Comparison of ENCODE assay signal across 27 cellular contexts in genomic region chr2:125004091-125004800, GRCh38.
"Had no signal": no experiment of that assay in that cellular context is flagged by ENCODE, and none has a peak within 500 bp of the region (broad histone marks: within the 10 kb centered on the region; RNA-seq: fewer than 3 reads in every experiment).

No MANE protein-coding gene starts in this region.

- H3K9me3 ChIP-seq: ascending aorta, gastroesophageal sphincter, heart right ventricle, sigmoid colon, testis, upper lobe of left lung had no signal

- H3K4me3 Mint-ChIP-seq: activated CD4-positive, alpha-beta memory T cell treated with anti-CD3 and anti-CD28 coated beads, Interleukin-2, amount 10 ng/mL, durations not matched to agents 7 days and 5 days; activated CD4-positive, alpha-beta T cell treated with anti-CD3 and anti-CD28 coated beads, Interleukin-2, amount 10 ng/mL, durations not matched to agents 24 days and 14 days; activated naive CD4-positive, alpha-beta T cell treated with anti-CD3 and anti-CD28 coated beads, Interleukin-2, amount 50 U/mL, for 24 hours; mesothelial cell of epicardium; naive thymus-derived CD8-positive, alpha-beta T cell; neural progenitor cell; T-helper 1 cell treated with Interleukin-12 subunit alpha and Interleukin-12 subunit beta and Interleukin-4 antibody, amounts not matched to agents 30 μg/mL and 1 μg/mL, for 36 hours had no signal

- H3K4me1 Mint-ChIP-seq: activated CD4-positive, alpha-beta memory T cell treated with anti-CD3 and anti-CD28 coated beads, Interleukin-2, amount 10 ng/mL, durations not matched to agents 7 days and 5 days; activated CD4-positive, alpha-beta T cell treated with anti-CD3 and anti-CD28 coated beads, Interleukin-2, amount 10 ng/mL, durations not matched to agents 24 days and 14 days; activated naive CD4-positive, alpha-beta T cell treated with anti-CD3 and anti-CD28 coated beads, Interleukin-2, amount 50 U/mL, for 24 hours; naive thymus-derived CD8-positive, alpha-beta T cell had no signal

- H3K27ac ChIP-seq: ascending aorta, cardiac muscle cell, epithelial cell of prostate, gastroesophageal sphincter, heart right ventricle, neural progenitor cell, sigmoid colon, testis, upper lobe of left lung had no signal

- H3K4me1 ChIP-seq: ascending aorta, gastroesophageal sphincter, heart right ventricle, sigmoid colon, testis, upper lobe of left lung had no signal

- H3K4me3 ChIP-seq: ascending aorta, cardiac muscle cell, gastroesophageal sphincter, heart right ventricle, lung, neural progenitor cell, sigmoid colon, smooth muscle cell, testis, upper lobe of left lung had no signal

- ATAC-seq: activated CD4-positive, CD25-positive, alpha-beta regulatory T cell treated with anti-CD3 and anti-CD28 coated beads, Interleukin-2, amount 50 U/mL, for 24 hours; gastroesophageal sphincter; heart right ventricle; left lobe of liver; naive thymus-derived CD8-positive, alpha-beta T cell had no signal

- H2AFZ ChIP-seq: neural progenitor cell had no signal

- H3K36me3 Mint-ChIP-seq: activated naive CD4-positive, alpha-beta T cell treated with anti-CD3 and anti-CD28 coated beads, Interleukin-2, amount 50 U/mL, for 24 hours; mesothelial cell of epicardium; naive thymus-derived CD8-positive, alpha-beta T cell; neural progenitor cell had no signal

- H3K9me3 Mint-ChIP-seq: activated naive CD4-positive, alpha-beta T cell treated with anti-CD3 and anti-CD28 coated beads, Interleukin-2, amount 50 U/mL, for 24 hours; neural progenitor cell; T-helper 1 cell treated with Interleukin-12 subunit alpha and Interleukin-12 subunit beta and Interleukin-4 antibody, amounts not matched to agents 30 μg/mL and 1 μg/mL, for 36 hours had no signal

- H3K27me3 Mint-ChIP-seq: activated CD4-positive, alpha-beta memory T cell treated with anti-CD3 and anti-CD28 coated beads, Interleukin-2, amount 10 ng/mL, durations not matched to agents 7 days and 5 days; activated CD4-positive, alpha-beta T cell treated with anti-CD3 and anti-CD28 coated beads, Interleukin-2, amount 10 ng/mL, durations not matched to agents 24 days and 14 days; activated naive CD4-positive, alpha-beta T cell treated with anti-CD3 and anti-CD28 coated beads, Interleukin-2, amount 50 U/mL, for 24 hours; naive thymus-derived CD8-positive, alpha-beta T cell had no signal

- H3K27me3 ChIP-seq: ascending aorta, cardiac muscle cell, gastroesophageal sphincter, heart right ventricle, neural progenitor cell, sigmoid colon, testis, upper lobe of left lung had no signal

- H3K27ac Mint-ChIP-seq: activated CD4-positive, alpha-beta memory T cell treated with anti-CD3 and anti-CD28 coated beads, Interleukin-2, amount 10 ng/mL, durations not matched to agents 7 days and 5 days; activated CD4-positive, alpha-beta T cell treated with anti-CD3 and anti-CD28 coated beads, Interleukin-2, amount 10 ng/mL, durations not matched to agents 24 days and 14 days; activated naive CD4-positive, alpha-beta T cell treated with anti-CD3 and anti-CD28 coated beads, Interleukin-2, amount 50 U/mL, for 24 hours; mesothelial cell of epicardium; naive thymus-derived CD8-positive, alpha-beta T cell; neural progenitor cell; T-helper 1 cell treated with Interleukin-12 subunit alpha and Interleukin-12 subunit beta and Interleukin-4 antibody, amounts not matched to agents 30 μg/mL and 1 μg/mL, for 36 hours had no signal

- H3K4me2 ChIP-seq: neural progenitor cell, smooth muscle cell had no signal

- DNase-seq: activated CD4-positive, alpha-beta memory T cell treated with anti-CD3 and anti-CD28 coated beads, Interleukin-2, amount 10 ng/mL, durations not matched to agents 7 days and 5 days; activated CD4-positive, alpha-beta T cell treated with anti-CD3 and anti-CD28 coated beads, Interleukin-2, amount 10 ng/mL, durations not matched to agents 24 days and 14 days; activated gamma-delta T cell; activated T-cell treated with anti-CD3 and anti-CD28 coated beads for 4 hours; cortex of kidney; heart right ventricle; naive thymus-derived CD8-positive, alpha-beta T cell; retina; sigmoid colon; stimulated activated CD4-positive, alpha-beta T cell treated with anti-CD3 and anti-CD28 coated beads, Interleukin-2, amount 100 ng/mL, for 48 hours; stimulated activated CD8-positive, alpha-beta memory T cell treated with anti-CD3 and anti-CD28 coated beads, Interleukin-4, amount 100 ng/mL, for 48 hours; stimulated activated naive CD4-positive, alpha-beta T cell; T1000; testis; upper lobe of left lung had no signal

- H3K36me3 ChIP-seq: ascending aorta, cardiac muscle cell, gastroesophageal sphincter, heart right ventricle, neural progenitor cell, sigmoid colon, upper lobe of left lung had no signal

- H3K9ac ChIP-seq: neural progenitor cell had no signal
